ENCODE assay signal across 16 cellular contexts in the genomic region with DNA sequence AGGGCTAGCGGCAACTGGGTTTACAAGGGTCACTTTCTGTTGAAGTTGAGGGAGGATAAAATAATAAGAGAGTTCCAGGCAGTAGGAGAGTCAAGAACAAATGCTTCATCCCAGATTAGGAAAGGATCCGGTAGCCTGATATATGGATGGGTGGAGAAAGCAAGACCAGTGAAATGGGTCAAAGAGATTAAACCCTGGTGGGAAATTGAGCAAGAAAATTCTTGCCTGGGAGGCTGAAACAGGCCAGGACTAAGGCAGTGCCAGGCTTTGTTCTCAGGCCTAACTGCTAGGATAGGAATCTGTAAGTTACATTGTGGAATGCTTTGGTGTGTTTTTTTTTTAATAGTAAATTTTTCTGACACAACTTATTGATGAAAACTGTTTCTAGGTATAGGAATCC.
A peak's percentile ranks its signal among the peaks of the same experiment; 100 is the strongest.
DNase-seq lines count a peak whose midpoint lies in the region; TF ChIP-seq lines count a peak whose summit lies in the region.
"Had no signal": no experiment of that assay in that cellular context is flagged by ENCODE, and none has a peak within 500 bp of the region (broad histone marks: within the 10 kb centered on the region; RNA-seq: fewer than 3 reads in every experiment).

No MANE protein-coding gene starts in this region.

- no peak overlapping the region for H3K4me2 ChIP-seq in osteoblast (ENCODE audit: insufficient read depth, low read length)

- TF ChIP-seq CTCF in fibroblast of villous mesenchyme (IDR thresholded peaks at IDR 0.05; ENCODE audit: insufficient read depth, low read depth, low read length) = no peak
- TF ChIP-seq CTCF in progenitor cell of endocrine pancreas (IDR thresholded peaks at IDR 0.05; ENCODE audit: unreplicated experiment) = no peak
- no peak for TF ChIP-seq CTCF in osteoblast (IDR thresholded peaks at IDR 0.05; ENCODE audit: extremely low read depth, low read depth, low read length)
- no peak for TF ChIP-seq CTCF in glutamatergic neuron (IDR thresholded peaks at IDR 0.05; ENCODE audit: partially characterized antibody, unreplicated experiment)

- peaks cover under 1% of the 10 kb centered on the region for H3K9me3 ChIP-seq in osteoblast (ENCODE audit: low read depth, low read length)
- H3K9me3 ChIP-seq: BE2C had no signal

- no peak overlapping the region for H2AFZ ChIP-seq in osteoblast (ENCODE audit: low read length)

- no peaks in the 10 kb centered on the region for H3K27me3 ChIP-seq in osteoblast (ENCODE audit: insufficient read depth, low read length)
- H3K27me3 ChIP-seq: BE2C had no signal

- no peak overlapping the region for H3K27ac ChIP-seq in osteoblast (ENCODE audit: low read depth, low read length)

- H3K4me1 Mint-ChIP-seq in progenitor cell of endocrine pancreas (ENCODE audit: low read depth) (no peaks in the 10 kb centered on the region), glutamatergic neuron (ENCODE audit: low read depth, unreplicated experiment) (no peaks in the 10 kb centered on the region)
- H3K4me1 Mint-ChIP-seq: CD4-positive, CD25-positive, alpha-beta regulatory T cell; CD8-positive, alpha-beta memory T cell; H9 had no signal

- H3K9me3 Mint-ChIP-seq in progenitor cell of endocrine pancreas (ENCODE audit: low read depth) = peaks cover 11% of the 10 kb centered on the region
- H3K9me3 Mint-ChIP-seq in glutamatergic neuron (ENCODE audit: unreplicated experiment) = no peaks in the 10 kb centered on the region

- H3K79me2 ChIP-seq in osteoblast (ENCODE audit: insufficient read depth, low read length) = no peaks in the 10 kb centered on the region

- H3K27ac Mint-ChIP-seq in progenitor cell of endocrine pancreas (peak overlapping the region; percentile 30), glutamatergic neuron (ENCODE audit: unreplicated experiment) (no peak overlapping the region)
- H3K27ac Mint-ChIP-seq: CD4-positive, CD25-positive, alpha-beta regulatory T cell; H9 had no signal

- DNase-seq in amniotic epithelial cell (ENCODE audit: low read depth) (peak; percentile 88), fibroblast of villous mesenchyme (ENCODE audit: low read depth) (peak; percentile 81), progenitor cell of endocrine pancreas (ENCODE audit: low spot score, unreplicated experiment) (no peak), osteoblast (ENCODE audit: insufficient read length, low spot score, missing footprints) (no peak), glutamatergic neuron (no peak), NCI-H2029 (lab: John Stamatoyannopoulos, UW) (no peak)
- DNase-seq: BE2C; C1 segment of cervical spinal cord; CD4-positive, CD25-positive, alpha-beta regulatory T cell; COR-L47; DMS 273 treated with DMSO at 0.1 percent for 48 hours; DMS53; DND-41; H9 had no signal

- no peak overlapping the region for H3K4me3 ChIP-seq in fibroblast of villous mesenchyme (ENCODE audit: low read depth, low read length)
- no peak overlapping the region for H3K4me3 ChIP-seq in osteoblast (ENCODE audit: insufficient read depth, low read length)
- H3K4me3 ChIP-seq: GM12878 had no signal

- H3K36me3 ChIP-seq in osteoblast (ENCODE audit: insufficient read depth, low read length) = no peaks in the 10 kb centered on the region
- H3K36me3 ChIP-seq: BE2C had no signal

- no peaks in the 10 kb centered on the region for H3K4me1 ChIP-seq in osteoblast (ENCODE audit: insufficient read depth, low read length)
- H3K4me1 ChIP-seq: BE2C had no signal

- H3K4me3 Mint-ChIP-seq in progenitor cell of endocrine pancreas (ENCODE audit: low read depth) (no peak overlapping the region), glutamatergic neuron (ENCODE audit: unreplicated experiment) (no peak overlapping the region)
- H3K4me3 Mint-ChIP-seq: CD4-positive, CD25-positive, alpha-beta regulatory T cell; CD8-positive, alpha-beta memory T cell; H9 had no signal

- no peaks in the 10 kb centered on the region for H4K20me1 ChIP-seq in osteoblast (ENCODE audit: insufficient read depth, low read length)

- H3K27me3 Mint-ChIP-seq in progenitor cell of endocrine pancreas (no peaks in the 10 kb centered on the region), glutamatergic neuron (ENCODE audit: unreplicated experiment) (no peaks in the 10 kb centered on the region)

- H3K36me3 Mint-ChIP-seq in progenitor cell of endocrine pancreas (ENCODE audit: insufficient read depth) (no peaks in the 10 kb centered on the region), glutamatergic neuron (ENCODE audit: unreplicated experiment) (peaks cover 5% of the 10 kb centered on the region)
- H3K36me3 Mint-ChIP-seq: CD4-positive, CD25-positive, alpha-beta regulatory T cell; CD8-positive, alpha-beta memory T cell had no signal

Comparison
In these comparisons a context has a peak if more than half of its experiments do, and no peak if none do; other contexts are left out.
1. DNase-seq: peak in amniotic epithelial cell (single experiment) and fibroblast of villous mesenchyme (single experiment); none in progenitor cell of endocrine pancreas (single experiment), osteoblast (single experiment), glutamatergic neuron (single experiment) and NCI-H2029 (single experiment).